Comparison of ENCODE assay signal across 20 cellular contexts in genomic region chr13:77290342-77290741, GRCh38. TPM values are rescaled to one million over a fixed set of nuclear protein-coding genes. Genes with fewer than 3 reads are reported as not detected.
DNase-seq lines count a peak whose midpoint lies in the region; ATAC-seq, FAIRE-seq and TF ChIP-seq lines count a peak whose summit lies in the region.
"Had no signal": no experiment of that assay in that cellular context is flagged by ENCODE, and none has a peak within 500 bp of the region (broad histone marks: within the 10 kb centered on the region; RNA-seq: fewer than 3 reads in every experiment).

No MANE protein-coding gene starts in this region.

- CTCF ChIA-PET in activated CD8-positive, alpha-beta T cell treated with anti-CD3 and anti-CD28 coated beads for 36 hours (lab: Charles Lee), result no interaction called here
- CTCF ChIA-PET in activated CD8-positive, alpha-beta T cell treated with anti-CD3 and anti-CD28 coated beads, Interleukin-2, amount 10 ng/mL, durations not matched to agents 7 days and 5 days (lab: Charles Lee), result no interaction called here

- H3K4me3 Mint-ChIP-seq in activated CD8-positive, alpha-beta T cell treated with anti-CD3 and anti-CD28 coated beads for 36 hours, result no peak overlapping the region
- no peak overlapping the region for H3K4me3 Mint-ChIP-seq in activated CD8-positive, alpha-beta T cell treated with anti-CD3 and anti-CD28 coated beads, Interleukin-2, amount 10 ng/mL, durations not matched to agents 7 days and 5 days
- H3K4me3 Mint-ChIP-seq in activated T-helper 1 cell treated with anti-CD3 and anti-CD28 coated beads, Interleukin-12 subunit alpha, Interleukin-12 subunit beta, Interleukin-2, Interleukin-4 antibody, amounts not matched to agents 30 ng/mL and 10 ng/mL and 1 ng/mL, durations not matched to agents 14 hours and 24 hours and 36 hours, result no peak overlapping the region

- peaks cover 6% of the 10 kb centered on the region for H3K9me3 Mint-ChIP-seq in activated CD8-positive, alpha-beta T cell treated with anti-CD3 and anti-CD28 coated beads for 36 hours
- H3K9me3 Mint-ChIP-seq in activated CD8-positive, alpha-beta T cell treated with anti-CD3 and anti-CD28 coated beads, Interleukin-2, amount 10 ng/mL, durations not matched to agents 7 days and 5 days (ENCODE audit: insufficient read depth), result no peaks in the 10 kb centered on the region
- H3K9me3 Mint-ChIP-seq in activated T-helper 1 cell treated with anti-CD3 and anti-CD28 coated beads, Interleukin-12 subunit alpha, Interleukin-12 subunit beta, Interleukin-2, Interleukin-4 antibody, amounts not matched to agents 30 ng/mL and 10 ng/mL and 1 ng/mL, durations not matched to agents 14 hours and 24 hours and 36 hours, result peaks cover 7% of the 10 kb centered on the region

- peak; percentile 68 for FAIRE-seq in GM12891 (lab: Jason Lieb, UNC)
- FAIRE-seq: A204.1 had no signal

- peaks cover 36% of the 10 kb centered on the region for H3K4me1 Mint-ChIP-seq in activated CD8-positive, alpha-beta T cell treated with anti-CD3 and anti-CD28 coated beads for 36 hours (ENCODE audit: low read depth)
- H3K4me1 Mint-ChIP-seq in activated CD8-positive, alpha-beta T cell treated with anti-CD3 and anti-CD28 coated beads, Interleukin-2, amount 10 ng/mL, durations not matched to agents 7 days and 5 days (ENCODE audit: low read depth), result peaks cover 16% of the 10 kb centered on the region
- peaks cover 46% of the 10 kb centered on the region for H3K4me1 Mint-ChIP-seq in activated T-helper 1 cell treated with anti-CD3 and anti-CD28 coated beads, Interleukin-12 subunit alpha, Interleukin-12 subunit beta, Interleukin-2, Interleukin-4 antibody, amounts not matched to agents 30 ng/mL and 10 ng/mL and 1 ng/mL, durations not matched to agents 14 hours and 24 hours and 36 hours (ENCODE audit: low read depth)

- TF ChIP-seq POLR2A in GM12891 (IDR thresholded peaks at IDR 0.05; ENCODE audit: low read depth, low read length), result no peak

- peaks cover 70% of the 10 kb centered on the region for H3K36me3 Mint-ChIP-seq in activated CD8-positive, alpha-beta T cell treated with anti-CD3 and anti-CD28 coated beads for 36 hours (ENCODE audit: low read depth)
- peaks cover 69% of the 10 kb centered on the region for H3K36me3 Mint-ChIP-seq in activated CD8-positive, alpha-beta T cell treated with anti-CD3 and anti-CD28 coated beads, Interleukin-2, amount 10 ng/mL, durations not matched to agents 7 days and 5 days (ENCODE audit: low read depth)
- peaks cover 56% of the 10 kb centered on the region for H3K36me3 Mint-ChIP-seq in activated T-helper 1 cell treated with anti-CD3 and anti-CD28 coated beads, Interleukin-12 subunit alpha, Interleukin-12 subunit beta, Interleukin-2, Interleukin-4 antibody, amounts not matched to agents 30 ng/mL and 10 ng/mL and 1 ng/mL, durations not matched to agents 14 hours and 24 hours and 36 hours (ENCODE audit: low read depth)

- H3K27ac Mint-ChIP-seq in activated CD8-positive, alpha-beta T cell treated with anti-CD3 and anti-CD28 coated beads for 36 hours, result peak overlapping the region; percentile 81
- H3K27ac Mint-ChIP-seq in activated CD8-positive, alpha-beta T cell treated with anti-CD3 and anti-CD28 coated beads, Interleukin-2, amount 10 ng/mL, durations not matched to agents 7 days and 5 days, result no peak overlapping the region
- H3K27ac Mint-ChIP-seq in activated T-helper 1 cell treated with anti-CD3 and anti-CD28 coated beads, Interleukin-12 subunit alpha, Interleukin-12 subunit beta, Interleukin-2, Interleukin-4 antibody, amounts not matched to agents 30 ng/mL and 10 ng/mL and 1 ng/mL, durations not matched to agents 14 hours and 24 hours and 36 hours, result peak overlapping the region; percentile 64

- no peak for ATAC-seq in activated CD8-positive, alpha-beta T cell treated with anti-CD3 and anti-CD28 coated beads for 36 hours
- ATAC-seq in activated CD8-positive, alpha-beta T cell treated with anti-CD3 and anti-CD28 coated beads, Interleukin-2, amount 10 ng/mL, durations not matched to agents 7 days and 5 days, result no peak
- ATAC-seq in foreskin keratinocyte (no peak), GM18873 (IDR thresholded peaks at IDR 0.05; ENCODE audit: low FRiP score, unreplicated experiment) (no peak)

- H3K4me1 ChIP-seq in foreskin keratinocyte, result peaks cover 3% of the 10 kb centered on the region

- H3K27me3 ChIP-seq in foreskin keratinocyte, result no peaks in the 10 kb centered on the region

- DNase-seq in activated CD8-positive, alpha-beta T cell treated with anti-CD3 and anti-CD28 coated beads for 36 hours, result no peak
- DNase-seq in activated CD8-positive, alpha-beta T cell treated with anti-CD3 and anti-CD28 coated beads, Interleukin-2, amount 10 ng/mL, durations not matched to agents 7 days and 5 days, result no peak
- no peak for DNase-seq in GM12891 (ENCODE audit: insufficient read length, low spot score)
- DNase-seq in activated T-helper 1 cell treated with anti-CD3 and anti-CD28 coated beads, Interleukin-12 subunit alpha, Interleukin-12 subunit beta, Interleukin-2, Interleukin-4 antibody, amounts not matched to agents 30 ng/mL and 10 ng/mL and 1 ng/mL, durations not matched to agents 14 hours and 24 hours and 36 hours (ENCODE audit: low spot score), result no peak
- DNase-seq in foreskin keratinocyte, result no peak
- no peak for DNase-seq in stimulated activated CD4-positive, alpha-beta T cell treated with anti-CD3 and anti-CD28 coated beads, Interleukin-2, amount 100 ng/mL, for 48 hours
- DNase-seq in stimulated activated CD4-positive, alpha-beta T cell treated with anti-CD3 and anti-CD28 coated beads, Interleukin-4, amount 100 ng/mL, for 1 hour, result no peak
- DNase-seq: COR-L47, DMS153, KBM-7, NCI-H1048, NCI-H146, NCI-H2107, NCI-H345, NCI-H526 treated with DMSO at 0.1 percent for 48 hours, OCI-M1 had no signal

- peak overlapping the region; percentile 9 for H3K27ac ChIP-seq in foreskin keratinocyte
- H3K27ac ChIP-seq: C4-2B, RWPE1 had no signal

- POLR2A ChIA-PET in activated CD8-positive, alpha-beta T cell treated with anti-CD3 and anti-CD28 coated beads for 36 hours (lab: Charles Lee), result no interaction called here
- POLR2A ChIA-PET in activated CD8-positive, alpha-beta T cell treated with anti-CD3 and anti-CD28 coated beads, Interleukin-2, amount 10 ng/mL, durations not matched to agents 7 days and 5 days (lab: Charles Lee), result no interaction called here

- TF ChIP-seq CTCF in activated CD8-positive, alpha-beta T cell treated with anti-CD3 and anti-CD28 coated beads for 36 hours (IDR thresholded peaks at IDR 0.05), result no peak
- no peak for TF ChIP-seq CTCF in foreskin keratinocyte (conservative IDR thresholded peaks at IDR 0.05)

- no peaks in the 10 kb centered on the region for H3K27me3 Mint-ChIP-seq in activated CD8-positive, alpha-beta T cell treated with anti-CD3 and anti-CD28 coated beads for 36 hours
- H3K27me3 Mint-ChIP-seq in activated CD8-positive, alpha-beta T cell treated with anti-CD3 and anti-CD28 coated beads, Interleukin-2, amount 10 ng/mL, durations not matched to agents 7 days and 5 days (ENCODE audit: low read depth), result no peaks in the 10 kb centered on the region
- H3K27me3 Mint-ChIP-seq in activated T-helper 1 cell treated with anti-CD3 and anti-CD28 coated beads, Interleukin-12 subunit alpha, Interleukin-12 subunit beta, Interleukin-2, Interleukin-4 antibody, amounts not matched to agents 30 ng/mL and 10 ng/mL and 1 ng/mL, durations not matched to agents 14 hours and 24 hours and 36 hours (ENCODE audit: insufficient read depth), result no peaks in the 10 kb centered on the region

- intact Hi-C loops in activated CD8-positive, alpha-beta T cell treated with anti-CD3 and anti-CD28 coated beads for 36 hours (cut with micrococcal nuclease), result loop anchor here (5.0 kb wide), 1 partner anchor 37 kb away; the partner anchor contains the start of gene MYCBP2
- intact Hi-C loops in activated T-helper 1 cell treated with anti-CD3 and anti-CD28 coated beads, Interleukin-12 subunit alpha, Interleukin-12 subunit beta, Interleukin-2, Interleukin-4 antibody, amounts not matched to agents 30 ng/mL and 10 ng/mL and 1 ng/mL, durations not matched to agents 14 hours and 24 hours and 36 hours (cut with micrococcal nuclease), result loop anchor here (2.0 to 5.0 kb wide), 6 partner anchors 16 to 462 kb away; partner anchors contain the start of gene FBXL3

TF ChIP-seq in GM12891, 5 proteins besides CTCF, POLR2A, EP300 and RAD21:
- TF ChIP-seq POU2F2 (IDR thresholded peaks at IDR 0.05; ENCODE audit: low read depth, low read length) (no peak), TAF1 (IDR thresholded peaks at IDR 0.05; ENCODE audit: low read depth, low read length) (no peak), SPI1 (IDR thresholded peaks at IDR 0.05; ENCODE audit: low read depth, low read length) (no peak), PAX5 (IDR thresholded peaks at IDR 0.05; ENCODE audit: insufficient read depth, low read length, severe bottlenecking) (no peak), POLR2AphosphoS5 (IDR thresholded peaks at IDR 0.05; ENCODE audit: low read depth, low read length) (no peak)

RNA-seq across cellular contexts. Expression of gene MYCBP2, which starts 36.6 kb away (rescaled TPM):
- 100 to 1,000 TPM in 1 of 2 experiments, 10 to 100 TPM in 1; 97.5 to 101 TPM for total RNA-seq in activated CD8-positive, alpha-beta T cell treated with anti-CD3 and anti-CD28 coated beads for 36 hours
- 100 to 1,000 TPM; 107 to 109 TPM for total RNA-seq in activated CD8-positive, alpha-beta T cell treated with anti-CD3 and anti-CD28 coated beads, Interleukin-2, amount 10 ng/mL, durations not matched to agents 7 days and 5 days
- 77.0 TPM for polyA plus RNA-seq in GM12891 (2012; ENCODE audit: low read depth, missing spikeins)
- total RNA-seq in activated T-helper 1 cell treated with anti-CD3 and anti-CD28 coated beads, Interleukin-12 subunit alpha, Interleukin-12 subunit beta, Interleukin-2, Interleukin-4 antibody, amounts not matched to agents 30 ng/mL and 10 ng/mL and 1 ng/mL, durations not matched to agents 14 hours and 24 hours and 36 hours, result 96.4 and 101 TPM in 2 replicates
- 65.2 and 65.7 TPM in 2 replicates for total RNA-seq in foreskin keratinocyte
- polyA plus RNA-seq in foreskin keratinocyte, result 15.5 and 16.3 TPM in 2 replicates
